8 cellular contexts compared by ENCODE assay signal in the genomic region with DNA sequence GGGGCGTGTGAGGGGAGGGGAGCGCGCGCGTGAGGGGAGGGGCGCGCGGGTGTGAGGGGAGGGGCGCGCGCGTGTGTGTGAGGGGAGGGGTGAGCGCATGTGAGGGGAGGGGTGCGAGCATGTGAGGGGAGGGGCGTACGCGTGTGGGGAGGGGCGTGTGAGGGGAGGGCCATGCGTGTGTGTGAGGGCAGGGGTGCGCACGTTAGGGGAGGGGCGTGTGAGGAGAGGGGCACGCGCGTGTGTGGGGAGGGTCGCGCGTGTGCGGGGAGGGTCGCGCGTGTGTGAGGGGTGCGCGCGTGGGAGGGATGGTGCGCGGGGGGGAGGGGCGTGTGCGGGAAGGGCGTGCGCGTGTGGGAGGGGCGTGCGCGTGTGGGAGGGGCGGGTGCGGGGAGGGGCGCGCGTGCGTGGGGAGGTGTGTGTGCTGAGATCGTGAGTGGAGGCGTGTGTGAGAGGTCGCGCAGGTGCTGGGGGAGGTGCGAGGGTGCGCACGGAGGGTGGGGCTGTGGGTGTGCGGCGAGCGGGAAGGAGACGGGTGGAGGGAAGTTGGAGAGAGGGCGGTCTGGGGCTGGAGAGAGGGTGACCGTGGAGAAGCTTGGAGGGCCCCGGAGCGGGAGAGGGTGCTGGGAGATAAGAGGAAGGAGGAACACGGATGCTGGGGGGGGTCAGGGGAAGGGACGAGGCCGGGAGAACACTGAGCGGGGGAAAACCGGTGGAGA. TPM values are rescaled to one million over a fixed set of nuclear protein-coding genes. Genes with fewer than 3 reads are reported as not detected.
DNase-seq lines count a peak whose midpoint lies in the region; ATAC-seq and TF ChIP-seq lines count a peak whose summit lies in the region.

No MANE protein-coding gene starts in this region.

- peaks cover 20% of the 10 kb centered on the region for H3K36me3 Mint-ChIP-seq in CD8-positive, alpha-beta T cell
- peaks cover 17% of the 10 kb centered on the region for H3K36me3 Mint-ChIP-seq in T-cell

- H3K4me1 Mint-ChIP-seq in CD8-positive, alpha-beta T cell (ENCODE audit: low read depth) = peaks cover 25% of the 10 kb centered on the region
- peaks cover 36 to 47% (median 36%) of the 10 kb centered on the region in 3 donors for H3K4me1 Mint-ChIP-seq in T-cell

- no peaks in the 10 kb centered on the region for H3K9me3 ChIP-seq in CD8-positive, alpha-beta T cell (ENCODE audit: low read length)

- no peak for TF ChIP-seq CTCF in CD8-positive, alpha-beta T cell (IDR thresholded peaks at IDR 0.05)

- peak overlapping the region; percentile 86 for H3K27ac Mint-ChIP-seq in CD8-positive, alpha-beta T cell
- peak overlapping the region; percentile 85 to 95 for H3K27ac Mint-ChIP-seq in T-cell

- peak; percentile 62 to 84 (median 69) for DNase-seq in CD8-positive, alpha-beta T cell
- DNase-seq in T-cell (peak; percentile 45 to 80 (median 72)), left cardiac atrium (peak; percentile 80), posterior cingulate gyrus (peak in 9 of 10 donors; percentile 40 to 90 (median 55))

- H3K27ac ChIP-seq in CD8-positive, alpha-beta T cell (ENCODE audit: low read depth, low read length) = peak overlapping the region; percentile 5
- peak overlapping the region; percentile 42 for H3K27ac ChIP-seq in adipose tissue (ENCODE audit: low read depth, low read length)

- CTCF ChIA-PET in CD8-positive, alpha-beta T cell (lab: Charles Lee) = interaction anchor here (6.5 kb wide), 1 partner anchor 17 kb away, joined by 87 read pairs; the partner anchor contains the start of gene MXI1
- CTCF ChIA-PET in T-cell (lab: Charles Lee) = interaction anchor here (0.6 to 8.4 kb wide), 5 partner anchors 16 to 350 kb away, joined by 3 to 94 read pairs (median 8); partner anchors contain the start of gene MXI1 (in 1 of the 2)

- peaks cover 14% of the 10 kb centered on the region for H3K4me1 ChIP-seq in CD8-positive, alpha-beta T cell (ENCODE audit: insufficient read depth, low read length)

- H3K27me3 Mint-ChIP-seq in CD8-positive, alpha-beta T cell (ENCODE audit: low read depth) = peaks cover 7% of the 10 kb centered on the region
- no peaks in the 10 kb centered on the region for H3K27me3 Mint-ChIP-seq in T-cell

- ATAC-seq in CD8-positive, alpha-beta T cell = peak; percentile 39
- ATAC-seq in HG03045 (IDR thresholded peaks at IDR 0.05; ENCODE audit: unreplicated experiment) (peak; percentile 20), T-cell (replicated peaks in 1 of 4) (peak; percentile 17 to 52 (median 24)), left cardiac atrium (peak; percentile 60 to 73), HG03520 (IDR thresholded peaks at IDR 0.05; ENCODE audit: unreplicated experiment) (no peak), GM21825 (IDR thresholded peaks at IDR 0.05; ENCODE audit: unreplicated experiment) (no peak)

- H3K27me3 ChIP-seq in CD8-positive, alpha-beta T cell (ENCODE audit: insufficient read depth, low read length) = no peaks in the 10 kb centered on the region

- POLR2A ChIA-PET in CD8-positive, alpha-beta T cell (lab: Charles Lee) = interaction anchor here (5.8 kb wide), 1 partner anchor 18 kb away, joined by 77 read pairs; the partner anchor contains the start of gene MXI1
- POLR2A ChIA-PET in T-cell (lab: Charles Lee) = interaction anchor here (0.6 to 1.8 kb wide), 3 partner anchors 16 to 88 kb away, joined by 3 to 7 read pairs (median 3); no protein-coding TSS in a partner anchor

- H3K4me3 ChIP-seq in CD8-positive, alpha-beta T cell (ENCODE audit: low read depth, low read length) = peak overlapping the region; percentile 88

- 1% methylated on average over 35 to 61 of the region's 71 CpGs for WGBS in adipose tissue, 3 donors

- H3K36me3 ChIP-seq in CD8-positive, alpha-beta T cell (ENCODE audit: insufficient read depth, low read length) = no peaks in the 10 kb centered on the region

- peak overlapping the region; percentile 95 for H3K4me3 Mint-ChIP-seq in CD8-positive, alpha-beta T cell
- H3K4me3 Mint-ChIP-seq in T-cell = peak overlapping the region; percentile 92 to 94 (median 93)

- intact Hi-C loops in CD8-positive, alpha-beta T cell (cut with DNase I, micrococcal nuclease) = loop anchor here (1.0 to 10.0 kb wide), 14 partner anchors 52 to 1955 kb away; partner anchors contain the start of genes ADD3 (in 2 of the 2), SMC3 (in 2 of the 2), BBIP1 (in 1 of the 2) and DUSP5 (in 1 of the 2)
- intact Hi-C loops in left cardiac atrium (cut with DNase I) = loop anchor here (5.0 kb wide), 2 partner anchors 40 to 50 kb away; no protein-coding TSS in a partner anchor
- intact Hi-C loops in posterior cingulate gyrus (cut with DNase I) = loop anchor here (2.0 to 10.0 kb wide), 4 partner anchors 44 to 222 kb away; partner anchors contain the start of genes ADD3 and SMNDC1

- no peaks in the 10 kb centered on the region for H3K9me3 Mint-ChIP-seq in CD8-positive, alpha-beta T cell
- H3K9me3 Mint-ChIP-seq in T-cell = no peaks in the 10 kb centered on the region

RNA-seq across cellular contexts. Expression of gene MXI1, which starts 19.7 kb away (rescaled TPM):
- 10 to 100 TPM; 55.3 to 57.0 TPM for total RNA-seq in CD8-positive, alpha-beta T cell
- total RNA-seq in T-cell (10 to 100 TPM; 40.2 to 54.1 (median 44.4) TPM), left cardiac atrium (10 to 100 TPM; 38.7 to 43.0 TPM)
- 10 to 100 TPM; 16.6 to 28.8 (median 24.2) TPM for polyA plus RNA-seq in adipose tissue

Comparison
In these comparisons a context has a peak if more than half of its experiments do, and no peak if none do; other contexts are left out.
1. ATAC-seq: peak in CD8-positive, alpha-beta T cell (single experiment), HG03045 (single experiment), T-cell (4 of 4) and left cardiac atrium (2 of 2); none in HG03520 (single experiment) and GM21825 (single experiment).
2. Peak in every context shown above with its lines, with median percentiles within 50 percentile points of each other: DNase-seq.